In the genomic region with DNA sequence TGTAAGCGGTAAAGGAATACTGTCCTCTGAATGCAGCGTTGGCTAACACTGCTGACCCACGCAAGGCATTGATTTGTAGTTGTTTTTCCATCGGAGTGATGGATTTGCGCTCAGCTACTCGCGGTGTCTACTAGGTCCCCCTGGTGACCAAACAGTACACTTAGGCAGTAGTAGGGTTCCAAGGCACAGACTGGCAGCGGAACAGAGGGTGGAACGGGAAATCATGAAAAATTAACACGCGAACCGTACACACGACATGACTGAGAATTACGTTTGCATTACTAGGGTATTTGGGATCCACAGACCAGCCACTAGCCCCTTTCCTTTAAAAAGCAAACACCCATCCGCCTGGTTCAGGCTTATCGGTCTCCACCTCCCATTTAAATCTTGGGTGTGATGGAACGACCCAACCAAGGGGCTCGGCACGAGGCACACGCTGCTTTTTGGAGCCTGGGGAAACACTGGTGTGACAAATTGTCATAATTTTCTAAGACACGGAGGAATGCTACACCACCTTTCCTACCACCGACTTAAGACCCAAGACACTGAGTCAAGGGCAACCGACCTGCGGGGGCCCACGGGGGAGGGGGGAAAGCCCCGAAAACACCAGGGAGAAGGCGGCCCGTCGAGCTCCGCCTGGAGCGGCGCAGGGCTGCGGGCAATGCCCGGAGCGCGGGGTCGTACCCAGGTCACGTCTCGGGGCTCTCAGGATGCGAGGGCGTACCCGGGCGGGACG, we compare ENCODE assay signal across 1 cellular context.
TF ChIP-seq lines count a peak whose summit lies in the region.

No MANE protein-coding gene starts in this region.

TF ChIP-seq in GM12878, 131 proteins besides CTCF, POLR2A, EP300 and RAD21 (continued from another document):
- TF ChIP-seq ZNF207 (IDR thresholded peaks at IDR 0.05; ENCODE audit: borderline replicate concordance) (no peak), DPF2 (IDR thresholded peaks at IDR 0.05) (peak; percentile 59), SREBF1 (IDR thresholded peaks at IDR 0.05; ENCODE audit: low read length) (no peak), RUNX3 (IDR thresholded peaks at IDR 0.05; ENCODE audit: low read length) (peak; percentile 48), BRCA1 (IDR thresholded peaks at IDR 0.05; ENCODE audit: low read depth, low read length) (no peak), ZBED1 (IDR thresholded peaks at IDR 0.05; ENCODE audit: borderline replicate concordance) (no peak), TCF3 (IDR thresholded peaks at IDR 0.05; ENCODE audit: borderline replicate concordance, insufficient read depth, low read depth, low read length) (no peak), MYC (IDR thresholded peaks at IDR 0.05; ENCODE audit: insufficient read depth, insufficient read length, insufficient replicate concordance, low read length, severe bottlenecking) (no peak), BACH1 (IDR thresholded peaks at IDR 0.05; ENCODE audit: borderline replicate concordance) (no peak), ZZZ3 (IDR thresholded peaks at IDR 0.05; ENCODE audit: control insufficient read depth, insufficient read length, low read depth) (no peak), EED (IDR thresholded peaks at IDR 0.05; ENCODE audit: low read depth) (peak; percentile 38; the same call in 1 of the 2 replicates), NFIC (IDR thresholded peaks at IDR 0.05; ENCODE audit: low read depth, low read length) (no peak), PML (IDR thresholded peaks at IDR 0.05; ENCODE audit: low read length) (no peak; the same call in 1 of the 2 replicates), IKZF2 (IDR thresholded peaks at IDR 0.05) (peak; percentile 39 to 58; a peak in 3 of 4 replicates), ASH2L (IDR thresholded peaks at IDR 0.05; ENCODE audit: borderline replicate concordance, low read depth) (no peak), POLR2AphosphoS5 (IDR thresholded peaks at IDR 0.05; ENCODE audit: low read length) (no peak), ATF7 (IDR thresholded peaks at IDR 0.05; ENCODE audit: low read depth) (peak; percentile 93), ZNF592 (IDR thresholded peaks at IDR 0.05) (no peak), SREBF2 (IDR thresholded peaks at IDR 0.05; ENCODE audit: low read length) (no peak), KLF5 (IDR thresholded peaks at IDR 0.05; ENCODE audit: partially characterized antibody) (peak; percentile 79), TAF1 (IDR thresholded peaks at IDR 0.05; ENCODE audit: borderline replicate concordance, low read depth, low read length) (no peak), RELB (IDR thresholded peaks at IDR 0.05; ENCODE audit: low read depth) (0 out of 2 replicates have a peak, but pooled peaks have one; percentile 58), HCFC1 (IDR thresholded peaks at IDR 0.05; ENCODE audit: low read length) (no peak), ZNF274 (IDR thresholded peaks at IDR 0.05; ENCODE audit: insufficient read depth, insufficient read length) (no peak)
- TF ChIP-seq, protein P1, sequence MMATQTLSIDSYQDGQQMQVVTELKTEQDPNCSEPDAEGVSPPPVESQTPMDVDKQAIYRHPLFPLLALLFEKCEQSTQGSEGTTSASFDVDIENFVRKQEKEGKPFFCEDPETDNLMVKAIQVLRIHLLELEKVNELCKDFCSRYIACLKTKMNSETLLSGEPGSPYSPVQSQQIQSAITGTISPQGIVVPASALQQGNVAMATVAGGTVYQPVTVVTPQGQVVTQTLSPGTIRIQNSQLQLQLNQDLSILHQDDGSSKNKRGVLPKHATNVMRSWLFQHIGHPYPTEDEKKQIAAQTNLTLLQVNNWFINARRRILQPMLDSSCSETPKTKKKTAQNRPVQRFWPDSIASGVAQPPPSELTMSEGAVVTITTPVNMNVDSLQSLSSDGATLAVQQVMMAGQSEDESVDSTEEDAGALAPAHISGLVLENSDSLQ (IDR thresholded peaks at IDR 0.05), result 0 out of 2 replicates have a peak, but pooled peaks have one; percentile 17
- TF ChIP-seq, protein P2, sequence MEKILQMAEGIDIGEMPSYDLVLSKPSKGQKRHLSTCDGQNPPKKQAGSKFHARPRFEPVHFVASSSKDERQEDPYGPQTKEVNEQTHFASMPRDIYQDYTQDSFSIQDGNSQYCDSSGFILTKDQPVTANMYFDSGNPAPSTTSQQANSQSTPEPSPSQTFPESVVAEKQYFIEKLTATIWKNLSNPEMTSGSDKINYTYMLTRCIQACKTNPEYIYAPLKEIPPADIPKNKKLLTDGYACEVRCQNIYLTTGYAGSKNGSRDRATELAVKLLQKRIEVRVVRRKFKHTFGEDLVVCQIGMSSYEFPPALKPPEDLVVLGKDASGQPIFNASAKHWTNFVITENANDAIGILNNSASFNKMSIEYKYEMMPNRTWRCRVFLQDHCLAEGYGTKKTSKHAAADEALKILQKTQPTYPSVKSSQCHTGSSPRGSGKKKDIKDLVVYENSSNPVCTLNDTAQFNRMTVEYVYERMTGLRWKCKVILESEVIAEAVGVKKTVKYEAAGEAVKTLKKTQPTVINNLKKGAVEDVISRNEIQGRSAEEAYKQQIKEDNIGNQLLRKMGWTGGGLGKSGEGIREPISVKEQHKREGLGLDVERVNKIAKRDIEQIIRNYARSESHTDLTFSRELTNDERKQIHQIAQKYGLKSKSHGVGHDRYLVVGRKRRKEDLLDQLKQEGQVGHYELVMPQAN (conservative IDR thresholded peaks at IDR 0.05), result no peak; the same call in 1 of the 2 replicates
